Comparison of ENCODE assay signal across 13 cellular contexts in genomic region chr21:29332461-29333354, GRCh38. TPM values are rescaled to one million over a fixed set of nuclear protein-coding genes. Genes with fewer than 3 reads are reported as not detected.
DNase-seq lines count a peak whose midpoint lies in the region; ATAC-seq and TF ChIP-seq lines count a peak whose summit lies in the region.
"Had no signal": no experiment of that assay in that cellular context is flagged by ENCODE, and none has a peak within 500 bp of the region (broad histone marks: within the 10 kb centered on the region; RNA-seq: fewer than 3 reads in every experiment).

No MANE protein-coding gene starts in this region.

- H3K4me3 ChIP-seq in WI38 (ENCODE audit: low read depth, low read length) (0 out of 2 replicates have a peak overlapping the region, but pooled peaks have one; percentile 2), cardiac muscle cell (no peak overlapping the region), thyroid gland (replicated peaks in 1 of 3) (no peak overlapping the region), uterus (no peak overlapping the region)
- H3K4me3 ChIP-seq: tibial nerve had no signal

- no peak for TF ChIP-seq POLR2A in thyroid gland (IDR thresholded peaks at IDR 0.05)
- no peak for TF ChIP-seq POLR2A in uterus (IDR thresholded peaks at IDR 0.05)

- no peak for DNase-seq in activated naive CD4-positive, alpha-beta T cell treated with anti-CD3 and anti-CD28 coated beads, Interleukin-2, amount 50 U/mL, for 16 hours
- DNase-seq in cardiac muscle cell (ENCODE audit: low read depth in 1 of 2, low spot score in 1 of 2) (peak in 1 of 2 donors; percentile 57), thyroid gland (peak; percentile 60 to 76), uterus (no peak), 8988T (no peak)
- DNase-seq: activated CD8-positive, alpha-beta memory T cell treated with anti-CD3 and anti-CD28 coated beads for 24 hours; NCI-H2029; SHP77 had no signal

- H3K27ac ChIP-seq in cardiac muscle cell, result peak overlapping the region; percentile 69
- H3K27ac ChIP-seq in thyroid gland, result peak overlapping the region in 1 of 3 donors; percentile 56
- H3K27ac ChIP-seq in uterus, result no peak overlapping the region
- H3K27ac ChIP-seq: HL-60, tibial nerve had no signal

- peaks cover 21% of the 10 kb centered on the region for H3K36me3 Mint-ChIP-seq in activated naive CD4-positive, alpha-beta T cell treated with anti-CD3 and anti-CD28 coated beads, Interleukin-2, amount 50 U/mL, for 24 hours

- TF ChIP-seq CTCF in WI38 (IDR thresholded peaks at IDR 0.05; ENCODE audit: low read depth, low read length), result no peak
- no peak for TF ChIP-seq CTCF in cardiac muscle cell (IDR thresholded peaks at IDR 0.05; ENCODE audit: low read depth, low read length)
- no peak for TF ChIP-seq CTCF in thyroid gland (IDR thresholded peaks at IDR 0.05)
- TF ChIP-seq CTCF in uterus (IDR thresholded peaks at IDR 0.05), result no peak

- H3K4me3 Mint-ChIP-seq in activated naive CD4-positive, alpha-beta T cell treated with anti-CD3 and anti-CD28 coated beads, Interleukin-2, amount 50 U/mL, for 24 hours, result no peak overlapping the region

- H3K27ac Mint-ChIP-seq in activated naive CD4-positive, alpha-beta T cell treated with anti-CD3 and anti-CD28 coated beads, Interleukin-2, amount 50 U/mL, for 24 hours, result peak overlapping the region; percentile 52

- peaks cover 6% of the 10 kb centered on the region for H3K4me1 ChIP-seq in cardiac muscle cell (ENCODE audit: low read depth)
- H3K4me1 ChIP-seq in thyroid gland, result peaks cover 4 to 19% of the 10 kb centered on the region in 2 donors
- no peaks in the 10 kb centered on the region for H3K4me1 ChIP-seq in uterus

- H3K36me3 ChIP-seq in cardiac muscle cell, result peaks cover 5% of the 10 kb centered on the region
- H3K36me3 ChIP-seq in thyroid gland, result no peaks in the 10 kb centered on the region
- H3K36me3 ChIP-seq in uterus, result no peaks in the 10 kb centered on the region

- H3K27me3 ChIP-seq in cardiac muscle cell (no peaks in the 10 kb centered on the region), thyroid gland (no peaks in the 10 kb centered on the region), uterus (no peaks in the 10 kb centered on the region)
- H3K27me3 ChIP-seq: tibial nerve had no signal

- H3K27me3 Mint-ChIP-seq in activated naive CD4-positive, alpha-beta T cell treated with anti-CD3 and anti-CD28 coated beads, Interleukin-2, amount 50 U/mL, for 24 hours, result no peaks in the 10 kb centered on the region

- 67 to 75% methylated on average over 10 of the region's 10 CpGs for WGBS in thyroid gland, 2 donors

- H3K9me3 ChIP-seq in cardiac muscle cell (ENCODE audit: low read depth), result no peaks in the 10 kb centered on the region
- no peaks in the 10 kb centered on the region for H3K9me3 ChIP-seq in thyroid gland
- H3K9me3 ChIP-seq in uterus, result no peaks in the 10 kb centered on the region
- H3K9me3 ChIP-seq: tibial nerve had no signal

- intact Hi-C loops in thyroid gland (cut with DNase I), result no loop called here
- intact Hi-C loops in uterus (cut with DNase I; ENCODE audit: low total_unique reads), result no loop called here

- ATAC-seq in GM19023 (IDR thresholded peaks at IDR 0.05; ENCODE audit: unreplicated experiment), result no peak

- peaks cover 32% of the 10 kb centered on the region for H3K4me1 Mint-ChIP-seq in activated naive CD4-positive, alpha-beta T cell treated with anti-CD3 and anti-CD28 coated beads, Interleukin-2, amount 50 U/mL, for 24 hours

- H3K9me3 Mint-ChIP-seq in activated naive CD4-positive, alpha-beta T cell treated with anti-CD3 and anti-CD28 coated beads, Interleukin-2, amount 50 U/mL, for 24 hours, result no peaks in the 10 kb centered on the region

RNA-seq across cellular contexts. Expression of gene BACH1, which starts 34.0 kb away (rescaled TPM):
- total RNA-seq in cardiac muscle cell, result 25.2 and 32.3 TPM in 2 replicates
- polyA plus RNA-seq in cardiac muscle cell, result 17.2 and 24.2 TPM in 2 replicates
- total RNA-seq in thyroid gland, result 10 to 100 TPM; 36.3 to 89.9 (median 64.9) TPM
- 100 to 1,000 TPM in 2 of 4 donors, 10 to 100 TPM in 2; 52.9 to 107 (median 79.1) TPM for total RNA-seq in uterus

Comparison
In these comparisons a context has a peak if more than half of its experiments do, and no peak if none do; other contexts are left out.
1. DNase-seq: peak in thyroid gland (2 of 2); none in activated naive CD4-positive, alpha-beta T cell treated with anti-CD3 and anti-CD28 coated beads, Interleukin-2, amount 50 U/mL, for 16 hours (single experiment), uterus (0 of 2) and 8988T (single experiment).